10 cellular contexts compared by ENCODE assay signal in the genomic region with DNA sequence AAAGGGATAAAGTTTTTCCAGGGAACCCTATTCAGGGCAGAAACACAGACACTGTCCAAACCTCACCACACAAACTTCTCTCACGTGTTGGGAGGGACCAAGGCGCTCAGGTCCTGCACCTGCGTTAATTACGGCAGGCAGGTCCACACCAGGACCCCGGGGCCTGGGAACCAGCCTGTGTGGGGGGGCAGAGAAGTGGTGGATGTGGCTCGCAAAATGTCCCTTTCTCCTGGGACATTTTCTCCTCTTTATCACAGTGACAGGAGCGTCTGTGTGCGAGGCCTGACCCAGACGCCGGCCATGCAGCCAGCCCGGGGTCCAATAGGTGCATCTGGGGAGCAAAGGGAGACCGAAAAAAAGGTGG.
A peak's percentile ranks its signal among the peaks of the same experiment; 100 is the strongest.
DNase-seq lines count a peak whose midpoint lies in the region; ATAC-seq and TF ChIP-seq lines count a peak whose summit lies in the region.
"Had no signal": no experiment of that assay in that cellular context is flagged by ENCODE, and none has a peak within 500 bp of the region (broad histone marks: within the 10 kb centered on the region; RNA-seq: fewer than 3 reads in every experiment).

No MANE protein-coding gene starts in this region.

- peak overlapping the region; percentile 84 for H3K4me2 ChIP-seq in DOHH2 (ENCODE audit: low read length)
- no peak overlapping the region for H3K4me2 ChIP-seq in hepatocyte

- H4K20me1 ChIP-seq in DOHH2 (ENCODE audit: control insufficient read depth, insufficient read depth, low read depth, low read length) (no peaks in the 10 kb centered on the region), hepatocyte (ENCODE audit: insufficient read depth, poor library complexity, severe bottlenecking) (no peaks in the 10 kb centered on the region)

- WGBS in hepatocyte (ENCODE audit: low lambda C conversion rate, missing lambda C conversion rate), result 77% methylated on average over 12 of the region's 12 CpGs

- H3K9me3 Mint-ChIP-seq in activated naive CD8-positive, alpha-beta T cell treated with anti-CD3 and anti-CD28 coated beads, Interleukin-2, amount 10 ng/mL, durations not matched to agents 7 days and 5 days, result peaks cover 10% of the 10 kb centered on the region

- H3K4me3 Mint-ChIP-seq in activated naive CD8-positive, alpha-beta T cell treated with anti-CD3 and anti-CD28 coated beads, Interleukin-2, amount 10 ng/mL, durations not matched to agents 7 days and 5 days, result peak overlapping the region; percentile 93
- H3K4me3 Mint-ChIP-seq: WTC11 had no signal

- no peaks in the 10 kb centered on the region for H3K79me2 ChIP-seq in DOHH2 (ENCODE audit: control insufficient read depth, low read length)
- H3K79me2 ChIP-seq in hepatocyte, result no peaks in the 10 kb centered on the region

- H3K9me2 ChIP-seq in DOHH2 (replicated peaks; ENCODE audit: control insufficient read depth, low read length) (no peaks in the 10 kb centered on the region), hepatocyte (replicated peaks; ENCODE audit: insufficient read depth) (no peaks in the 10 kb centered on the region)

- H3K9ac ChIP-seq in mucosa of rectum (ENCODE audit: low read depth in 1 of 2, low read length in 2 of 2), result peak overlapping the region; percentile 34 to 74

- peak overlapping the region; percentile 86 for H3K4me3 ChIP-seq in DOHH2 (ENCODE audit: low read length)
- H3K4me3 ChIP-seq in mucosa of rectum (ENCODE audit: low read length in 2 of 2), result peak overlapping the region; percentile 83 to 97
- no peak overlapping the region for H3K4me3 ChIP-seq in hepatocyte

- peaks cover 18% of the 10 kb centered on the region for H3K4me1 ChIP-seq in DOHH2 (ENCODE audit: control insufficient read depth, low read length)
- H3K4me1 ChIP-seq in mucosa of rectum (ENCODE audit: control insufficient read depth in 2 of 2, insufficient read depth in 2 of 2, low read length in 2 of 2), result peaks cover 6% of the 10 kb centered on the region in 2 donors
- no peaks in the 10 kb centered on the region for H3K4me1 ChIP-seq in hepatocyte (ENCODE audit: insufficient read depth)

- H3K4me1 Mint-ChIP-seq in activated naive CD8-positive, alpha-beta T cell treated with anti-CD3 and anti-CD28 coated beads, Interleukin-2, amount 10 ng/mL, durations not matched to agents 7 days and 5 days, result peaks cover 4% of the 10 kb centered on the region
- H3K4me1 Mint-ChIP-seq: WTC11 had no signal

- H3K36me3 ChIP-seq in DOHH2 (ENCODE audit: control insufficient read depth, low read length), result no peaks in the 10 kb centered on the region
- H3K36me3 ChIP-seq in mucosa of rectum (ENCODE audit: control insufficient read depth in 2 of 2, insufficient read depth in 2 of 2, low read length in 2 of 2), result no peaks in the 10 kb centered on the region
- H3K36me3 ChIP-seq in hepatocyte (replicated peaks; ENCODE audit: insufficient read depth, low read depth), result no peaks in the 10 kb centered on the region

- H3K9me3 ChIP-seq in DOHH2 (ENCODE audit: control insufficient read depth, insufficient read depth, low read length), result peaks cover 33% of the 10 kb centered on the region
- peaks cover 0 to 2% of the 10 kb centered on the region in 2 donors for H3K9me3 ChIP-seq in mucosa of rectum (ENCODE audit: control insufficient read depth in 2 of 2, low read length in 2 of 2)
- no peaks in the 10 kb centered on the region for H3K9me3 ChIP-seq in hepatocyte (ENCODE audit: low read depth)

- H3K27ac Mint-ChIP-seq in activated naive CD8-positive, alpha-beta T cell treated with anti-CD3 and anti-CD28 coated beads, Interleukin-2, amount 10 ng/mL, durations not matched to agents 7 days and 5 days, result peak overlapping the region; percentile 96
- H3K27ac Mint-ChIP-seq: WTC11 had no signal

- H3K27ac ChIP-seq in 22Rv1 (peak overlapping the region; percentile 89), DOHH2 (ENCODE audit: low read depth, low read length) (no peak overlapping the region), mucosa of rectum (ENCODE audit: low read depth in 2 of 2, low read length in 2 of 2) (peak overlapping the region; percentile 92 to 95), hepatocyte (no peak overlapping the region)

- no peak for TF ChIP-seq CTCF in 22Rv1 (IDR thresholded peaks at IDR 0.05)
- TF ChIP-seq CTCF in DOHH2 (IDR thresholded peaks at IDR 0.05; ENCODE audit: low read depth, low read length, poor library complexity, severe bottlenecking), result no peak
- TF ChIP-seq CTCF in hepatocyte (IDR thresholded peaks at IDR 0.05; ENCODE audit: poor library complexity), result no peak

- DNase-seq in activated naive CD8-positive, alpha-beta T cell treated with anti-CD3 and anti-CD28 coated beads, Interleukin-2, amount 10 ng/mL, durations not matched to agents 7 days and 5 days, result no peak
- DNase-seq in activated effector memory CD4-positive, alpha-beta T cell treated with Interleukin-2 at 50 U/mL for 16 hours, result no peak
- no peak for DNase-seq in effector CD8-positive, alpha-beta T cell (lab: John Stamatoyannopoulos, UW)
- DNase-seq in hepatocyte (ENCODE audit: low spot score), result no peak
- DNase-seq: NCI-H226 had no signal

- H3K36me3 Mint-ChIP-seq in activated naive CD8-positive, alpha-beta T cell treated with anti-CD3 and anti-CD28 coated beads, Interleukin-2, amount 10 ng/mL, durations not matched to agents 7 days and 5 days, result peaks cover 17% of the 10 kb centered on the region

- ATAC-seq in activated naive CD8-positive, alpha-beta T cell treated with anti-CD3 and anti-CD28 coated beads, Interleukin-2, amount 10 ng/mL, durations not matched to agents 7 days and 5 days (ENCODE audit: low read depth), result no peak
- ATAC-seq in HG03439 (IDR thresholded peaks at IDR 0.05; ENCODE audit: unreplicated experiment), result no peak
- ATAC-seq: WTC11 had no signal

- H3F3A ChIP-seq in DOHH2 (ENCODE audit: control insufficient read depth, insufficient read depth), result peaks cover 3% of the 10 kb centered on the region; the same call in 1 of the 2 replicates

- POLR2A ChIA-PET in activated naive CD8-positive, alpha-beta T cell treated with anti-CD3 and anti-CD28 coated beads, Interleukin-2, amount 10 ng/mL, durations not matched to agents 7 days and 5 days (lab: Charles Lee), result interaction anchor here (0.8 to 3.3 kb wide), 6 partner anchors 24 to 1081 kb away, joined by 3 to 35 read pairs (median 3); partner anchors contain the start of genes ERV3-1, ZNF107, ZNF273 and ZNF680

- H3K27me3 ChIP-seq in DOHH2 (ENCODE audit: control insufficient read depth, low read length) (no peaks in the 10 kb centered on the region), mucosa of rectum (ENCODE audit: control insufficient read depth in 2 of 2, insufficient read depth in 2 of 2, low read length in 2 of 2) (no peaks in the 10 kb centered on the region), hepatocyte (no peaks in the 10 kb centered on the region)

- H2AFZ ChIP-seq in hepatocyte, result no peak overlapping the region

- H3K27me3 Mint-ChIP-seq in activated naive CD8-positive, alpha-beta T cell treated with anti-CD3 and anti-CD28 coated beads, Interleukin-2, amount 10 ng/mL, durations not matched to agents 7 days and 5 days, result no peaks in the 10 kb centered on the region

Comparison
In these comparisons a context has a peak if more than half of its experiments do, and no peak if none do; other contexts are left out.
1. H3K27ac ChIP-seq: peak in 22Rv1 (single experiment) and mucosa of rectum (2 of 2); none in DOHH2 (single experiment) and hepatocyte (single experiment).